Comparison of ENCODE assay signal across 8 cellular contexts in genomic region chr5:113378960-113379541, GRCh38. TPM values are rescaled to one million over a fixed set of nuclear protein-coding genes. Genes with fewer than 3 reads are reported as not detected.
A peak's percentile ranks its signal among the peaks of the same experiment; 100 is the strongest.
DNase-seq lines count a peak whose midpoint lies in the region; ATAC-seq and TF ChIP-seq lines count a peak whose summit lies in the region.

No MANE protein-coding gene starts in this region.

- H3K4me2 ChIP-seq in IMR-90 (ENCODE audit: low read depth, low read length) = peak overlapping the region; percentile 19; the same call in 1 of the 2 replicates

- H2BK120ac ChIP-seq in IMR-90 (ENCODE audit: low read depth, low read length) = no peak overlapping the region

- no peak overlapping the region for H3K56ac ChIP-seq in IMR-90 (ENCODE audit: extremely low read depth, insufficient read depth, low read length)

- no peak overlapping the region for H2AK9ac ChIP-seq in IMR-90 (replicated peaks; ENCODE audit: low read depth, low read length, poor library complexity)

- no peak overlapping the region for H3K14ac ChIP-seq in IMR-90 (replicated peaks; ENCODE audit: low read depth, low read length)

- peak; percentile 64 for TF ChIP-seq CTCF in IMR-90 (conservative IDR thresholded peaks at IDR 0.05; ENCODE audit: low read depth, low read length)
- TF ChIP-seq CTCF in psoas muscle (IDR thresholded peaks at IDR 0.05) = peak; percentile 74

- H3K4me3 ChIP-seq in IMR-90 (ENCODE audit: insufficient read depth, low read depth, low read length) = no peak overlapping the region
- H3K4me3 ChIP-seq in SJSA1 = no peak overlapping the region
- no peak overlapping the region for H3K4me3 ChIP-seq in psoas muscle

- H3K27me3 ChIP-seq in IMR-90 (ENCODE audit: control insufficient read depth, insufficient read depth, low read length) (no peaks in the 10 kb centered on the region), SJSA1 (replicated peaks) (no peaks in the 10 kb centered on the region), psoas muscle (ENCODE audit: insufficient read depth in 3 of 3, low read length in 2 of 3) (no peaks in the 10 kb centered on the region)

- no peak overlapping the region for H3K4ac ChIP-seq in IMR-90 (ENCODE audit: low read depth, low read length)

- intact Hi-C loops in IMR-90 (cut with micrococcal nuclease) = loop anchor here (1.0 to 5.0 kb wide), 3 partner anchors 132 to 382 kb away; no protein-coding TSS in a partner anchor
- intact Hi-C loops in activated naive CD4-positive, alpha-beta T cell treated with anti-CD3 and anti-CD28 coated beads for 36 hours (cut with micrococcal nuclease) = loop anchor here (1.0 to 5.0 kb wide), 4 partner anchors 42 to 283 kb away; partner anchors contain the start of gene YTHDC2
- intact Hi-C loops in psoas muscle (cut with DNase I) = loop anchor here (2.0 to 5.0 kb wide), 3 partner anchors 133 to 228 kb away; partner anchors contain the start of gene YTHDC2 (in 2 of the 2)

- TF ChIP-seq POLR2A in IMR-90 (IDR thresholded peaks at IDR 0.05; ENCODE audit: low read depth, low read length) = no peak

- no peak overlapping the region for H4K5ac ChIP-seq in IMR-90 (ENCODE audit: low read depth, low read length)

- no peak overlapping the region for H2AFZ ChIP-seq in IMR-90 (replicated peaks; ENCODE audit: low read length, poor library complexity)

- H4K91ac ChIP-seq in IMR-90 (ENCODE audit: insufficient read depth, low read depth, low read length) = no peak overlapping the region

- peak overlapping the region; percentile 8 for H2BK5ac ChIP-seq in IMR-90 (ENCODE audit: low read depth, low read length, poor library complexity, severe bottlenecking)

- BruUV-seq in IMR-90 (replicated peaks; lab: Mats Ljungman, UMichigan) = no TSS peak

- no peak overlapping the region for H3K4me3 Mint-ChIP-seq in activated naive CD4-positive, alpha-beta T cell treated with anti-CD3 and anti-CD28 coated beads for 36 hours

- H3K4me1 Mint-ChIP-seq in activated naive CD4-positive, alpha-beta T cell treated with anti-CD3 and anti-CD28 coated beads for 36 hours (ENCODE audit: low read depth) = peaks cover 19% of the 10 kb centered on the region

- H2BK15ac ChIP-seq in IMR-90 (ENCODE audit: low read depth, low read length) = no peak overlapping the region

- H3K79me1 ChIP-seq in IMR-90 (ENCODE audit: low read depth in 1 of 2, low read length in 2 of 2) = no peaks in the 10 kb centered on the region

- POLR2A ChIA-PET in IMR-90 (lab: Charles Lee; ENCODE audit: unreplicated experiment) = no interaction called here

- CTCF ChIA-PET in IMR-90 (lab: Yijun Ruan, JAX) = interaction anchor here (0.6 to 1.5 kb wide), 7 partner anchors 10 to 383 kb away, joined by 3 to 8 read pairs (median 3); no protein-coding TSS in a partner anchor
- CTCF ChIA-PET in activated naive CD4-positive, alpha-beta T cell treated with anti-CD3 and anti-CD28 coated beads for 36 hours (lab: Charles Lee) = interaction anchor here (0.7 to 2.8 kb wide), 17 partner anchors 9 to 231 kb away, joined by 3 to 18 read pairs (median 4); no protein-coding TSS in a partner anchor

- 0 out of 2 replicates have a peak, but pooled peaks cover 2% of the 10 kb centered on the region for H3K36me3 ChIP-seq in IMR-90 (ENCODE audit: control insufficient read depth, insufficient read depth, low read length)
- no peaks in the 10 kb centered on the region for H3K36me3 ChIP-seq in SJSA1
- H3K36me3 ChIP-seq in psoas muscle (ENCODE audit: insufficient read depth in 1 of 2, low read depth in 1 of 2) = no peaks in the 10 kb centered on the region

- H3K18ac ChIP-seq in IMR-90 (ENCODE audit: low read depth, low read length) = no peak overlapping the region

- H2BK20ac ChIP-seq in IMR-90 (ENCODE audit: low read depth, low read length) = no peak overlapping the region

- TF ChIP-seq RAD21 in IMR-90 (IDR thresholded peaks at IDR 0.05; ENCODE audit: low read length) = peak; percentile 61

- peaks cover 8% of the 10 kb centered on the region for H3K27me3 Mint-ChIP-seq in activated naive CD4-positive, alpha-beta T cell treated with anti-CD3 and anti-CD28 coated beads for 36 hours (ENCODE audit: low read depth)

- peaks cover 16% of the 10 kb centered on the region for H3K4me1 ChIP-seq in IMR-90 (ENCODE audit: control insufficient read depth, insufficient read depth, low read length)
- H3K4me1 ChIP-seq in SJSA1 (replicated peaks) = peaks cover 64% of the 10 kb centered on the region
- H3K4me1 ChIP-seq in psoas muscle = no peaks in the 10 kb centered on the region

- peak; percentile 65 for ATAC-seq in GM21381 (IDR thresholded peaks at IDR 0.05; ENCODE audit: unreplicated experiment)
- ATAC-seq in IMR-90 (ENCODE audit: low read depth) = peak; percentile 66
- peak; percentile 42 to 75 (median 60) for ATAC-seq in psoas muscle

- H3K9me3 ChIP-seq in IMR-90 (ENCODE audit: control insufficient read depth, insufficient read depth, low read length) = no peaks in the 10 kb centered on the region
- H3K9me3 ChIP-seq in SJSA1 (replicated peaks) = no peaks in the 10 kb centered on the region
- H3K9me3 ChIP-seq in psoas muscle = no peaks in the 10 kb centered on the region

- no peak overlapping the region for H3K27ac Mint-ChIP-seq in activated naive CD4-positive, alpha-beta T cell treated with anti-CD3 and anti-CD28 coated beads for 36 hours

- DNase-seq in D341Med (ENCODE audit: low spot score) (peak; percentile 73), IMR-90 (peak; percentile 62), SJSA1 (ENCODE audit: low read depth in 1 of 2, low spot score in 2 of 2) (peak; percentile 62 to 63), glomerular visceral epithelial cell (ENCODE audit: extremely low spot score) (peak; percentile 60), psoas muscle (peak in 1 of 2 donors; percentile 25), cortex of kidney (lab: John Stamatoyannopoulos, UW) (no peak)
- DNase-seq in activated naive CD4-positive, alpha-beta T cell treated with anti-CD3 and anti-CD28 coated beads for 36 hours = peak; percentile 81

- dilution Hi-C loops in IMR-90 (cut with HindIII; ENCODE audit: low sequenced_read_pairs, unreplicated experiment) = no loop called here

- H2AK5ac ChIP-seq in IMR-90 (ENCODE audit: low read depth, low read length) = no peak overlapping the region

- no peaks in the 10 kb centered on the region for H4K20me1 ChIP-seq in IMR-90 (ENCODE audit: insufficient read depth, low read length)

- H3K27ac ChIP-seq in IMR-90 (ENCODE audit: insufficient read depth, low read length) (peak overlapping the region; percentile 19; the same call in 1 of the 2 replicates), SJSA1 (no peak overlapping the region), psoas muscle (no peak overlapping the region)

- no CpG with 5 or more reads among the region's 4 CpGs for WGBS in IMR-90 (ENCODE audit: extremely low coverage in 2 of 2, insufficient read length in 1 of 2), 2 experiments
- 28 to 30% (median 30%) methylated on average over 4 of the region's 4 CpGs for WGBS in psoas muscle, 3 donors

- in situ Hi-C loops in IMR-90 (cut with MboI; ENCODE audit: low sequenced_read_pairs) = loop anchor here (10.0 kb wide), 1 partner anchor 226 kb away; no protein-coding TSS in a partner anchor

- no peaks in the 10 kb centered on the region for H3K9me3 Mint-ChIP-seq in activated naive CD4-positive, alpha-beta T cell treated with anti-CD3 and anti-CD28 coated beads for 36 hours

- no peak overlapping the region for H4K8ac ChIP-seq in IMR-90 (ENCODE audit: low read depth in 2 of 2, low read length in 2 of 2)

- no peaks in the 10 kb centered on the region for H3K36me3 Mint-ChIP-seq in activated naive CD4-positive, alpha-beta T cell treated with anti-CD3 and anti-CD28 coated beads for 36 hours (ENCODE audit: low read depth)

- H3K23ac ChIP-seq in IMR-90 (ENCODE audit: low read depth, low read length) = no peak overlapping the region

- H3K9ac ChIP-seq in IMR-90 (ENCODE audit: low read depth, low read length) = no peak overlapping the region

- H3K9me1 ChIP-seq in IMR-90 (ENCODE audit: insufficient read depth, low read length) = no peaks in the 10 kb centered on the region

TF ChIP-seq in IMR-90, 13 proteins besides CTCF, POLR2A, EP300 and RAD21:
- TF ChIP-seq SMC3 (IDR thresholded peaks at IDR 0.05; ENCODE audit: low read depth, low read length) (peak; percentile 65), MAFK (IDR thresholded peaks at IDR 0.05; ENCODE audit: low read depth, low read length) (no peak)

RNA-seq across cellular contexts. Expression of gene TSSK1B, which starts 55.7 kb away (rescaled TPM):
- total RNA-seq in IMR-90 (2012; rRNA removed) = under 0.01 and 0.18 TPM in 2 replicates
- 0.03 TPM in 1 of 2 replicates, not detected in the other for polyA plus RNA-seq in IMR-90 (2012; rRNA removed)
- polyA plus RNA-seq in IMR-90 (2012; cell fraction: cytosol; rRNA removed) = not detected in 2 replicates
- 0.33 and 0.44 TPM in 2 replicates for polyA plus RNA-seq in IMR-90 (2012; cell fraction: nucleus; rRNA removed; ENCODE audit: low replicate concordance)
- total RNA-seq in SJSA1 (2014; rRNA removed; shearing (Covaris generic)) = 0.13 TPM in 1 of 2 replicates, not detected in the other
- not detected for total RNA-seq in activated naive CD4-positive, alpha-beta T cell treated with anti-CD3 and anti-CD28 coated beads for 36 hours
- total RNA-seq in psoas muscle = not detected
- polyA plus RNA-seq in psoas muscle = not detected
